Comparison of ENCODE assay signal across 16 cellular contexts in the genomic region with DNA sequence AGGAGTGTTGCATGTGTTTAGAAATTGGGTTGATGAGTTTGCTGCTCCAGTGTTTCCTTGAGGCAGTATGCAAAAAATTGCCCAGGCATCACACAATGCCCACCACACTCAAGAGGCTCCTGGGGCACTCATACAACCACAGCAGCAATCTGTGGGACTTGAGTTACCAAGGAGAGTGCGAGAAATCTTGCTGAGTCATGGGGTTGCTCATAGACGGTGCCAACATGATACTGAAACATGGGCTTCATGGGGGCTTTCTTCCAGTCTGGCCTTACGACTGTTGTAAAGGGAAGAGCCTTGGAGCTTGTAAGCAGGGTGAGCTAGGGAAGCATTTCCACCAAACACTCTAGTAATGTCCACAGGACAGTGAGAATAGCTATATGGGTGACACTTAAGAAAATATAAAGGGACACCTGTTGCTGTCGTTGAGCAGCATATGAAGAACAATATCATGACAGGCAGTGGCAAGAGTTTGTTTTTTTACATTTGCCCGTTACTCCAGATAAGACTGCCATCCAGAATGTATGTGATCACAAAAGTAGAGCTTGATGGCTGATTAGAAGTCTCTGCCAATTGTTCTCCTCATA.
DNase-seq lines count a peak whose midpoint lies in the region; ATAC-seq, FAIRE-seq and TF ChIP-seq lines count a peak whose summit lies in the region.
"Had no signal": no experiment of that assay in that cellular context is flagged by ENCODE, and none has a peak within 500 bp of the region (broad histone marks: within the 10 kb centered on the region; RNA-seq: fewer than 3 reads in every experiment).

No MANE protein-coding gene starts in this region.

- no peak for TF ChIP-seq RAD21 in HepG2 (CRISPR knock-in tag; IDR thresholded peaks at IDR 0.05)

- H2AFZ ChIP-seq in HepG2 (ENCODE audit: low read length), result no peak overlapping the region

- peak overlapping the region; percentile 78 for H3K4ac ChIP-seq in mesendoderm (ENCODE audit: low read depth, low read length)

- no peaks in the 10 kb centered on the region for H4K20me1 ChIP-seq in HepG2 (ENCODE audit: insufficient read depth, low read length)

- no peak for FAIRE-seq in HepG2 (lab: Jason Lieb, UNC)
- FAIRE-seq: GM12892 had no signal

- no peak for TF ChIP-seq CTCF in HepG2 (CRISPR knock-in tag; IDR thresholded peaks at IDR 0.05)
- no peak for TF ChIP-seq CTCF in right lobe of liver (IDR thresholded peaks at IDR 0.05)

- H2BK5ac ChIP-seq in mesendoderm (ENCODE audit: low read length), result no peak overlapping the region

- H3K79me1 ChIP-seq in mesendoderm (ENCODE audit: low read length), result no peaks in the 10 kb centered on the region

- intact Hi-C loops in HepG2 (cut with micrococcal nuclease; ENCODE audit: unreplicated experiment), result no loop called here
- intact Hi-C loops in right lobe of liver (cut with DNase I), result loop anchor here (10.0 kb wide), 1 partner anchor 349 kb away; no protein-coding TSS in a partner anchor

- H2AK5ac ChIP-seq in mesendoderm (ENCODE audit: low read length), result no peak overlapping the region

- DNase-seq in HepG2 (ENCODE audit: low spot score), result no peak
- DNase-seq in right lobe of liver, result no peak
- DNase-seq in Jurkat, Clone E6-1 (ENCODE audit: low read depth, low spot score), result peak; percentile 14
- no peak for DNase-seq in mesendoderm
- no peak for DNase-seq in NCI-H2171 (lab: John Stamatoyannopoulos, UW)
- DNase-seq in HuH-7.5 (ENCODE audit: low spot score), result no peak
- DNase-seq: 8988T; C1 segment of cervical spinal cord; Calu3; CD4-positive, alpha-beta T cell; DMS 273 treated with DMSO at 0.1 percent for 48 hours; GOT3; HCEC 1CT had no signal

- no peak overlapping the region for H3K4me3 ChIP-seq in HepG2 (replicated peaks in 1 of 3; ENCODE audit: insufficient read depth in 1 of 3, low read depth in 2 of 3, low read length in 3 of 3)
- H3K4me3 ChIP-seq in right lobe of liver, result no peak overlapping the region
- no peak overlapping the region for H3K4me3 ChIP-seq in Jurkat, Clone E6-1 (ENCODE audit: low read length)
- no peak overlapping the region for H3K4me3 ChIP-seq in mesendoderm (ENCODE audit: low read length)

- H4K5ac ChIP-seq in mesendoderm (ENCODE audit: low read length), result no peak overlapping the region

- H3K56ac ChIP-seq in mesendoderm (ENCODE audit: low read length), result no peak overlapping the region

- H3K23ac ChIP-seq in mesendoderm (ENCODE audit: low read length), result no peak overlapping the region

- H3K27me3 ChIP-seq in HepG2 (ENCODE audit: control insufficient read depth in 1 of 2, insufficient read depth in 2 of 2, low read length in 2 of 2) (no peaks in the 10 kb centered on the region), right lobe of liver (no peaks in the 10 kb centered on the region), mesendoderm (ENCODE audit: insufficient read depth, low read length, poor library complexity) (no peaks in the 10 kb centered on the region)

- H3K4me2 ChIP-seq in HepG2 (ENCODE audit: low read depth, low read length) (no peak overlapping the region), mesendoderm (ENCODE audit: low read length) (no peak overlapping the region)
- H3K4me2 ChIP-seq: KMS-11 had no signal

- TF ChIP-seq EP300 in HepG2 (IDR thresholded peaks at IDR 0.05; ENCODE audit: low read depth in 2 of 2, low read length in 2 of 2), result no peak
- TF ChIP-seq EP300 in HepG2 (CRISPR knock-in tag; IDR thresholded peaks at IDR 0.05; ENCODE audit: borderline replicate concordance), result no peak

- no peak overlapping the region for H4K8ac ChIP-seq in mesendoderm (ENCODE audit: low read depth, low read length)

- WGBS in HepG2 (ENCODE audit: low lambda C conversion rate), result 16% methylated on average over 5 of the region's 5 CpGs
- WGBS in right lobe of liver (ENCODE audit: insufficient coverage, low coverage, low lambda C conversion rate, missing lambda C conversion rate), result 52% methylated on average over 4 of the region's 5 CpGs
- no CpG with 5 or more reads among the region's 5 CpGs for WGBS in mesendoderm (ENCODE audit: extremely low coverage, insufficient coverage, low lambda C conversion rate)

- POLR2A ChIA-PET in HepG2 (lab: Yijun Ruan, JAX), result no interaction called here

- no peak overlapping the region for H2BK120ac ChIP-seq in mesendoderm (ENCODE audit: low read depth, low read length)

- BruUV-seq in HepG2 (replicated peaks; lab: Mats Ljungman, UMichigan), result no TSS peak

- in situ Hi-C loops in HepG2 (cut with HindIII; ENCODE audit: extremely low pct_ligation_motif_present, low pct_unique_long_range_greater_than_20kb), result no loop called here

- H3K27ac ChIP-seq in HepG2 (ENCODE audit: extremely low read length, insufficient read depth, low read length), result no peak overlapping the region
- H3K27ac ChIP-seq in right lobe of liver, result no peak overlapping the region
- H3K27ac ChIP-seq in mesendoderm (ENCODE audit: low read depth, low read length), result no peak overlapping the region
- H3K27ac ChIP-seq: KMS-11 had no signal

- TF ChIP-seq POLR2A in HepG2 (IDR thresholded peaks at IDR 0.05; ENCODE audit: insufficient read depth in 1 of 2, low read depth in 2 of 2, low read length in 2 of 2) (no peak), right lobe of liver (IDR thresholded peaks at IDR 0.05) (no peak)

- H3K9ac ChIP-seq in HepG2 (ENCODE audit: insufficient read depth, low read depth, low read length) (no peak overlapping the region), mesendoderm (ENCODE audit: low read length) (no peak overlapping the region)
- H3K9ac ChIP-seq: KMS-11 had no signal

- CTCF ChIA-PET in HepG2 (lab: Yijun Ruan, JAX; ENCODE audit: low intra/inter-chr PET ratio, low total read pairs), result no interaction called here

- H3K4me1 ChIP-seq in HepG2 (ENCODE audit: insufficient read depth, low read length) (no peaks in the 10 kb centered on the region), right lobe of liver (no peaks in the 10 kb centered on the region), mesendoderm (ENCODE audit: control insufficient read depth, low read depth, low read length) (no peaks in the 10 kb centered on the region)

- ATAC-seq in HepG2 (no peak), right lobe of liver (no peak), HG03565 (IDR thresholded peaks at IDR 0.05; ENCODE audit: unreplicated experiment) (no peak)

- no peaks in the 10 kb centered on the region for H3K36me3 ChIP-seq in HepG2 (replicated peaks in 1 of 2; ENCODE audit: control insufficient read depth in 1 of 2, insufficient read depth in 2 of 2, low read length in 2 of 2)
- H3K36me3 ChIP-seq in right lobe of liver, result no peaks in the 10 kb centered on the region
- no peaks in the 10 kb centered on the region for H3K36me3 ChIP-seq in mesendoderm (ENCODE audit: control insufficient read depth, insufficient read depth, low read length)

- H3K18ac ChIP-seq in mesendoderm (ENCODE audit: low read length), result peak overlapping the region; percentile 82

- no peak overlapping the region for H2BK15ac ChIP-seq in mesendoderm (replicated peaks; ENCODE audit: low read depth)

- H3K9me3 ChIP-seq in HepG2 (ENCODE audit: low read length), result peaks cover 70% of the 10 kb centered on the region
- H3K9me3 ChIP-seq in right lobe of liver, result no peaks in the 10 kb centered on the region

- H3K79me2 ChIP-seq in HepG2 (ENCODE audit: insufficient read depth, low read length) (no peaks in the 10 kb centered on the region), mesendoderm (ENCODE audit: control insufficient read depth, insufficient read depth, low read length) (no peaks in the 10 kb centered on the region)

TF ChIP-seq in HepG2, 621 proteins besides CTCF, POLR2A, EP300 and RAD21:
- TF ChIP-seq NFE2L2 (IDR thresholded peaks at IDR 0.05; ENCODE audit: low read length), result peak; percentile 63
- no peak for TF ChIP-seq ZNF253 (CRISPR knock-in tag; IDR thresholded peaks at IDR 0.05; ENCODE audit: borderline replicate concordance)
- TF ChIP-seq MAFK (conservative IDR thresholded peaks at IDR 0.05 in 1 of 2, IDR thresholded peaks at IDR 0.05 in 1 of 2; ENCODE audit: low read length in 2 of 2), result peak in 1 of 2 experiments; percentile 62; a peak in 2 of 4 replicates
